Comparison of ENCODE assay signal across 24 cellular contexts in genomic region chr15:64337761-64338160, GRCh38. TPM values are rescaled to one million over a fixed set of nuclear protein-coding genes. Genes with fewer than 3 reads are reported as not detected.
DNase-seq lines count a peak whose midpoint lies in the region; ATAC-seq, FAIRE-seq and TF ChIP-seq lines count a peak whose summit lies in the region.
"Had no signal": no experiment of that assay in that cellular context is flagged by ENCODE, and none has a peak within 500 bp of the region (broad histone marks: within the 10 kb centered on the region; RNA-seq: fewer than 3 reads in every experiment).

No MANE protein-coding gene starts in this region.

- POLR2A ChIA-PET in AG04450 (lab: Yijun Ruan, JAX), result no interaction called here
- POLR2A ChIA-PET in CD4-positive, alpha-beta memory T cell (lab: Charles Lee; ENCODE audit: partially characterized antibody), result interaction anchor here (1.0 kb wide), 1 partner anchor 19 kb away, joined by 3 read pairs; no protein-coding TSS in a partner anchor

- peak; percentile 27 for DNase-seq in AG04450 (ENCODE audit: low read depth, low spot score)
- no peak for DNase-seq in CD4-positive, alpha-beta memory T cell
- DNase-seq in bronchial epithelial cell (ENCODE audit: low read depth), result peak; percentile 48
- peak; percentile 77 to 89 for DNase-seq in lung microvascular endothelial cell (ENCODE audit: low read depth in 2 of 2)
- DNase-seq in heart right ventricle, result no peak
- no peak for DNase-seq in pancreas
- DNase-seq: Calu3; CD8-positive, alpha-beta memory T cell; DMS153; NCI-H1092 treated with DMSO at 0.1 percent for 48 hours; NCI-H1436 treated with DMSO at 0.1 percent for 48 hours; NCI-H2029; NCI-H226; NCI-H510A treated with DMSO at 0.1 percent for 48 hours; NCI-H748 treated with DMSO at 0.1 percent for 48 hours; PC-9; RPMI8226; SHP77 had no signal

- H3K27me3 ChIP-seq in AG04450 (ENCODE audit: control insufficient read depth, insufficient read depth, low read length), result no peaks in the 10 kb centered on the region
- no peaks in the 10 kb centered on the region for H3K27me3 ChIP-seq in CD4-positive, alpha-beta memory T cell (ENCODE audit: insufficient read depth, low read length)
- H3K27me3 ChIP-seq in bronchial epithelial cell (ENCODE audit: control insufficient read depth, insufficient read depth, low read length), result no peaks in the 10 kb centered on the region
- no peaks in the 10 kb centered on the region for H3K27me3 ChIP-seq in heart right ventricle
- no peaks in the 10 kb centered on the region for H3K27me3 ChIP-seq in pancreas
- H3K27me3 ChIP-seq: BLaER1 had no signal

- TF ChIP-seq CTCF in AG04450 (IDR thresholded peaks at IDR 0.05; ENCODE audit: low read depth, low read length) (no peak), bronchial epithelial cell (IDR thresholded peaks at IDR 0.05; ENCODE audit: insufficient read depth, low read length, severe bottlenecking) (no peak), heart right ventricle (IDR thresholded peaks at IDR 0.05) (no peak), pancreas (IDR thresholded peaks at IDR 0.05) (no peak)

- H3K4me3 ChIP-seq in AG04450 (ENCODE audit: low read depth, low read length), result no peak overlapping the region
- H3K4me3 ChIP-seq in CD4-positive, alpha-beta memory T cell (ENCODE audit: low read length in 2 of 2), result no peak overlapping the region
- no peak overlapping the region for H3K4me3 ChIP-seq in bronchial epithelial cell (ENCODE audit: low read depth, low read length)
- no peak overlapping the region for H3K4me3 ChIP-seq in heart right ventricle
- no peak overlapping the region for H3K4me3 ChIP-seq in pancreas
- H3K4me3 ChIP-seq: BLaER1, PC-9 had no signal

- peaks cover 32% of the 10 kb centered on the region for H3K4me1 ChIP-seq in CD4-positive, alpha-beta memory T cell (ENCODE audit: insufficient read depth, low read length)
- H3K4me1 ChIP-seq in heart right ventricle, result peaks cover 0 to 12% (median 0%) of the 10 kb centered on the region in 9 donors
- no peaks in the 10 kb centered on the region for H3K4me1 ChIP-seq in pancreas
- H3K4me1 ChIP-seq: BLaER1 had no signal

- peak overlapping the region in 4 of 7 donors; percentile 25 to 62 (median 54) for H3K27ac Mint-ChIP-seq in CD4-positive, alpha-beta memory T cell

- H3K4me3 Mint-ChIP-seq in CD4-positive, alpha-beta memory T cell, result no peak overlapping the region
- H3K4me3 Mint-ChIP-seq: CD8-positive, alpha-beta memory T cell had no signal

- H3K9me3 Mint-ChIP-seq in CD4-positive, alpha-beta memory T cell, result no peaks in the 10 kb centered on the region
- H3K9me3 Mint-ChIP-seq: CD8-positive, alpha-beta memory T cell had no signal

- H3K36me3 ChIP-seq in CD4-positive, alpha-beta memory T cell (ENCODE audit: insufficient read depth, low read length), result no peaks in the 10 kb centered on the region
- H3K36me3 ChIP-seq in bronchial epithelial cell (ENCODE audit: control insufficient read depth, insufficient read depth, low read length) (peaks cover 1% of the 10 kb centered on the region), heart right ventricle (peaks cover 0 to 24% (median 0%) of the 10 kb centered on the region in 9 donors), pancreas (no peaks in the 10 kb centered on the region)

- H3K27ac ChIP-seq in AG04450 (ENCODE audit: low read depth, low read length) (no peak overlapping the region), heart right ventricle (no peak overlapping the region), pancreas (no peak overlapping the region)
- no peak overlapping the region for H3K27ac ChIP-seq in CD4-positive, alpha-beta memory T cell (ENCODE audit: low read depth, low read length)
- H3K27ac ChIP-seq: BLaER1, KMS-11, PC-9 had no signal

- CTCF ChIA-PET in AG04450 (lab: Charles Lee), result no interaction called here
- CTCF ChIA-PET in CD4-positive, alpha-beta memory T cell (lab: Charles Lee; ENCODE audit: partially characterized antibody), result interaction anchor here (1.0 to 1.1 kb wide), 2 partner anchors 18 to 38 kb away, joined by 3 read pairs; no protein-coding TSS in a partner anchor

- intact Hi-C loops in CD4-positive, alpha-beta memory T cell (cut with micrococcal nuclease), result no loop called here
- intact Hi-C loops in heart right ventricle (cut with DNase I), result no loop called here
- intact Hi-C loops in pancreas (cut with DNase I), result no loop called here

- H3K27me3 Mint-ChIP-seq in CD4-positive, alpha-beta memory T cell, result no peaks in the 10 kb centered on the region
- H3K27me3 Mint-ChIP-seq: CD8-positive, alpha-beta memory T cell had no signal

- peaks cover 19 to 32% (median 25%) of the 10 kb centered on the region in 4 donors for H3K4me1 Mint-ChIP-seq in CD4-positive, alpha-beta memory T cell

- H3K36me3 Mint-ChIP-seq in CD4-positive, alpha-beta memory T cell, result peaks cover 10 to 22% of the 10 kb centered on the region in 2 donors

- ATAC-seq in heart right ventricle (no peak), GM18858 (IDR thresholded peaks at IDR 0.05; ENCODE audit: unreplicated experiment) (no peak), pancreas (no peak)

- H3K9me3 ChIP-seq in AG04450 (ENCODE audit: control insufficient read depth, insufficient read depth, low read length) (no peaks in the 10 kb centered on the region), heart right ventricle (no peaks in the 10 kb centered on the region), pancreas (no peaks in the 10 kb centered on the region)
- no peaks in the 10 kb centered on the region for H3K9me3 ChIP-seq in CD4-positive, alpha-beta memory T cell (ENCODE audit: control insufficient read depth in 1 of 2, low read length in 2 of 2)

- FAIRE-seq in bronchial epithelial cell (lab: Jason Lieb, UNC) (no peak), pancreas (lab: Jason Lieb, UNC) (no peak)
- FAIRE-seq: GM12891, H1, HTR-8/SVneo had no signal

- WGBS in heart right ventricle, 2 donors, result 91 to 95% methylated on average over 2 of the region's 2 CpGs
- WGBS in pancreas, 2 donors, result 89 to 93% methylated on average over 2 of the region's 2 CpGs

RNA-seq across cellular contexts. Expression of gene CSNK1G1, which starts 18.2 kb away (rescaled TPM):
- polyA plus RNA-seq in AG04450 (2011; rRNA removed) (19.0 and 24.3 TPM in 2 replicates), heart right ventricle (1 to 10 TPM; 1.9 to 3.0 TPM), pancreas (1 to 10 TPM; 2.4 to 3.4 TPM)
- 43.4 and 59.3 TPM in 2 replicates for polyA minus RNA-seq in AG04450 (2011; rRNA and poly(A)+ RNA removed)
- total RNA-seq in CD4-positive, alpha-beta memory T cell, result 10 to 100 TPM; 27.3 to 27.7 TPM
- 10 to 100 TPM in 1 of 2 donors, 1 to 10 TPM in 1; 6.2 to 20.9 TPM for polyA plus RNA-seq in CD4-positive, alpha-beta memory T cell
- total RNA-seq in bronchial epithelial cell (26.3 and 27.8 TPM in 2 replicates), lung microvascular endothelial cell (15.0 and 16.1 TPM in 2 replicates), heart right ventricle (1 to 10 TPM; 5.5 to 9.4 (median 7.6) TPM), pancreas (10 to 100 TPM in 1 of 6 donors, 1 to 10 TPM in 5; 6.0 to 12.1 (median 8.1) TPM)

RNA-seq across cellular contexts. Expression of gene PCLAF, which starts 43.5 kb away (rescaled TPM):
- 93.8 and 104 TPM in 2 replicates for polyA plus RNA-seq in AG04450 (2011; rRNA removed)
- 14.2 and 20.1 TPM in 2 replicates for polyA minus RNA-seq in AG04450 (2011; rRNA and poly(A)+ RNA removed)
- 1 to 10 TPM in 1 of 2 experiments, under 1 TPM in 1; 0.39 to 1.5 TPM for total RNA-seq in CD4-positive, alpha-beta memory T cell
- polyA plus RNA-seq in CD4-positive, alpha-beta memory T cell, result under 1 TPM in 1 of 2 donors, not detected in 1; 0.89 TPM
- 1.8 and 3.2 TPM in 2 replicates for total RNA-seq in bronchial epithelial cell
- total RNA-seq in lung microvascular endothelial cell, result 4.8 and 21.1 TPM in 2 replicates
- total RNA-seq in heart right ventricle, result 1 to 10 TPM in 1 of 10 donors, under 1 TPM in 4, not detected in 5; 0.17 to 4.5 (median 0.42) TPM
- polyA plus RNA-seq in heart right ventricle, result 1 to 10 TPM in 1 of 2 donors, under 1 TPM in 1; 0.71 to 1.4 TPM
- 1 to 10 TPM in 4 of 6 donors, under 1 TPM in 2; 0.51 to 2.1 (median 1.4) TPM for total RNA-seq in pancreas
- polyA plus RNA-seq in pancreas, result 1 to 10 TPM; 1.3 to 2.2 TPM
- polyA plus RNA-seq: CD8-positive, alpha-beta memory T cell had no signal

RNA-seq across cellular contexts. Expression of gene TRIP4, which starts 49.9 kb away (rescaled TPM):
- 26.5 and 28.0 TPM in 2 replicates for polyA plus RNA-seq in AG04450 (2011; rRNA removed)
- polyA minus RNA-seq in AG04450 (2011; rRNA and poly(A)+ RNA removed), result 19.1 and 21.2 TPM in 2 replicates
- 10 to 100 TPM; 28.2 to 29.4 TPM for total RNA-seq in CD4-positive, alpha-beta memory T cell
- polyA plus RNA-seq in CD4-positive, alpha-beta memory T cell, result 10 to 100 TPM; 29.5 to 37.1 TPM
- 8.2 and 11.3 TPM in 2 replicates for total RNA-seq in bronchial epithelial cell
- 7.0 and 10.1 TPM in 2 replicates for total RNA-seq in lung microvascular endothelial cell
- total RNA-seq in heart right ventricle, result 10 to 100 TPM; 15.3 to 20.0 (median 17.4) TPM
- polyA plus RNA-seq in heart right ventricle, result 10 to 100 TPM; 12.8 to 17.2 TPM
- total RNA-seq in pancreas, result 10 to 100 TPM in 3 of 6 donors, 1 to 10 TPM in 3; 9.1 to 17.5 (median 10.7) TPM
- 10 to 100 TPM; 11.7 to 15.4 TPM for polyA plus RNA-seq in pancreas

Comparison
In these comparisons a context has a peak if more than half of its experiments do, and no peak if none do; other contexts are left out.
1. DNase-seq: peak in AG04450 (single experiment), bronchial epithelial cell (single experiment) and lung microvascular endothelial cell (2 of 2); none in CD4-positive, alpha-beta memory T cell (0 of 5), heart right ventricle (0 of 2) and pancreas (0 of 6).